Comparison of ENCODE assay signal across 11 cellular contexts in the genomic region with DNA sequence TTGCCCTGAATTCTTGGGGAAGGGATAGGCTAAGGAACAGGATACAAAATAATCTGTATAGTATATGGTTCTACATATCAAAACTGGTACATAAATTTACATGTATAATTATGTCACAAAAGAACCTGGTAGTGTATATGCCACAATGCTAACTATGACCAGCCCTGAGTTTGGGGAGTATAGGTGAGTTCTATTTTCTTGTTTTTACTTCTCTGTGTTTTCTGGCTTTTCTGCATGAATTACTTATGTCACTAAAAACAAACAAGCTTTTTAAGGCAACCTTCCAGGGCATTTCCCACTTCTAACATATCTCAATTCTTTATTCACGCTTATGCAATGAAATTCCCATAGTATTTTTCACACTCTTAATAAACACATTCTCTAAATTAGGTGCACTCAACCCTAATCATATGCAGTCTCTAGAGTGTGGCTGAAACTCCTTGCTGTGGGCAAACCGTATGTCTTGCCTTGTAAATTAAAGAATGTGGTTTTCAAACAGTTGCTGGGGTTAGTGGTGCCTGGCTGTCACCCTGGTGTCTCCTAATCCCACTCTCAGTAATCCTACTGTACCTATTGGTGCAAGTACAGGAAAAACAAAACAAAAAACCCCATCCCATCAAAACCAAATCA. TPM values are rescaled to one million over a fixed set of nuclear protein-coding genes. Genes with fewer than 3 reads are reported as not detected.
A peak's percentile ranks its signal among the peaks of the same experiment; 100 is the strongest.
DNase-seq lines count a peak whose midpoint lies in the region; ATAC-seq and TF ChIP-seq lines count a peak whose summit lies in the region.
"Had no signal": no experiment of that assay in that cellular context is flagged by ENCODE, and none has a peak within 500 bp of the region (broad histone marks: within the 10 kb centered on the region; RNA-seq: fewer than 3 reads in every experiment).

No MANE protein-coding gene starts in this region.

- POLR2A ChIA-PET in activated CD4-positive, alpha-beta memory T cell treated with anti-CD3 and anti-CD28 coated beads for 36 hours (lab: Charles Lee), result interaction anchor here (0.6 to 2.1 kb wide), 3 partner anchors 14 to 54 kb away, joined by 4 to 7 read pairs (median 6); a partner anchor contains a TSS
- POLR2A ChIA-PET in Caco-2 (lab: Charles Lee), result no interaction called here

- no peak overlapping the region for H3K4me3 ChIP-seq in Caco-2 (ENCODE audit: low read depth, low read length)
- H3K4me3 ChIP-seq: thyroid gland had no signal

- peaks cover 24% of the 10 kb centered on the region for H3K27me3 Mint-ChIP-seq in activated CD4-positive, alpha-beta memory T cell treated with anti-CD3 and anti-CD28 coated beads for 36 hours
- no peaks in the 10 kb centered on the region for H3K27me3 Mint-ChIP-seq in Caco-2 (ENCODE audit: insufficient read depth, unreplicated experiment)

- CTCF ChIA-PET in activated CD4-positive, alpha-beta memory T cell treated with anti-CD3 and anti-CD28 coated beads for 36 hours (lab: Charles Lee), result no interaction called here
- CTCF ChIA-PET in Caco-2 (lab: Charles Lee), result no interaction called here

- H3K4me3 Mint-ChIP-seq in activated CD4-positive, alpha-beta memory T cell treated with anti-CD3 and anti-CD28 coated beads for 36 hours, result no peak overlapping the region
- H3K4me3 Mint-ChIP-seq in Caco-2 (ENCODE audit: unreplicated experiment), result no peak overlapping the region

- DNase-seq in activated CD4-positive, alpha-beta memory T cell treated with anti-CD3 and anti-CD28 coated beads for 36 hours, result peak; percentile 61
- DNase-seq in HuH-7 (ENCODE audit: low spot score), result no peak
- no peak for DNase-seq in ACHN
- DNase-seq in Caco-2, result no peak
- no peak for DNase-seq in NCI-H748 treated with DMSO at 0.1 percent for 48 hours (lab: John Stamatoyannopoulos, UW)
- DNase-seq: H7, NCI-H187 had no signal

- H3K9me3 ChIP-seq in Caco-2, result no peaks in the 10 kb centered on the region
- H3K9me3 ChIP-seq: thyroid gland had no signal

- in situ Hi-C loops in ACHN (cut with HindIII; ENCODE audit: low pct_ligation_motif_present, low pct_unique_long_range_greater_than_20kb, low sequenced_read_pairs), result no loop called here

- intact Hi-C loops in activated CD4-positive, alpha-beta memory T cell treated with anti-CD3 and anti-CD28 coated beads for 36 hours (cut with micrococcal nuclease), result loop anchor here (1.0 to 5.0 kb wide), 4 partner anchors 14 to 78 kb away; a partner anchor contains a TSS
- intact Hi-C loops in Caco-2 (cut with micrococcal nuclease; ENCODE audit: unreplicated experiment), result no loop called here

- H3K4me1 Mint-ChIP-seq in activated CD4-positive, alpha-beta memory T cell treated with anti-CD3 and anti-CD28 coated beads for 36 hours (ENCODE audit: low read depth), result peaks cover 44% of the 10 kb centered on the region
- H3K4me1 Mint-ChIP-seq in Caco-2 (ENCODE audit: low read depth, unreplicated experiment), result no peaks in the 10 kb centered on the region

- H3K9me3 Mint-ChIP-seq in activated CD4-positive, alpha-beta memory T cell treated with anti-CD3 and anti-CD28 coated beads for 36 hours, result no peaks in the 10 kb centered on the region
- no peaks in the 10 kb centered on the region for H3K9me3 Mint-ChIP-seq in Caco-2 (ENCODE audit: unreplicated experiment)

- no peaks in the 10 kb centered on the region for H3K36me3 ChIP-seq in Caco-2 (ENCODE audit: control insufficient read depth, insufficient read depth, low read length)
- H3K36me3 ChIP-seq: thyroid gland had no signal

- ATAC-seq in GM18508 (IDR thresholded peaks at IDR 0.05; ENCODE audit: insufficient read depth, unreplicated experiment) (peak; percentile 95), GM19467 (IDR thresholded peaks at IDR 0.05; ENCODE audit: unreplicated experiment) (peak; percentile 76), HG03060 (IDR thresholded peaks at IDR 0.05; ENCODE audit: low read depth, unreplicated experiment) (peak; percentile 95)

- TF ChIP-seq CTCF in Caco-2 (IDR thresholded peaks at IDR 0.05; ENCODE audit: insufficient read depth in 1 of 2, low read depth in 1 of 2, low read length in 1 of 2, severe bottlenecking in 1 of 2, unreplicated experiment in 1 of 2), result no peak

- H3K27me3 ChIP-seq in Caco-2 (replicated peaks; ENCODE audit: control insufficient read depth, insufficient read depth, low read length), result no peaks in the 10 kb centered on the region
- H3K27me3 ChIP-seq: thyroid gland had no signal

- BruUV-seq in Caco-2 (replicated peaks; lab: Mats Ljungman, UMichigan), result no TSS peak

- H3K27ac Mint-ChIP-seq in activated CD4-positive, alpha-beta memory T cell treated with anti-CD3 and anti-CD28 coated beads for 36 hours, result peak overlapping the region; percentile 58
- H3K27ac Mint-ChIP-seq in Caco-2 (ENCODE audit: unreplicated experiment), result no peak overlapping the region

- no peaks in the 10 kb centered on the region for H3K36me3 Mint-ChIP-seq in activated CD4-positive, alpha-beta memory T cell treated with anti-CD3 and anti-CD28 coated beads for 36 hours
- no peaks in the 10 kb centered on the region for H3K36me3 Mint-ChIP-seq in Caco-2 (ENCODE audit: insufficient read depth, unreplicated experiment)

- no peaks in the 10 kb centered on the region for H3K4me1 ChIP-seq in Caco-2

RNA-seq across cellular contexts. Expression of a gene that starts 14.0 kb away (rescaled TPM):
- 10 to 100 TPM; 94.9 to 96.9 TPM for total RNA-seq in activated CD4-positive, alpha-beta memory T cell treated with anti-CD3 and anti-CD28 coated beads for 36 hours
- 60.1 and 62.8 TPM in 2 replicates for total RNA-seq in Caco-2 (2022)
